21 cellular contexts compared by ENCODE assay signal in genomic region chr3:19342428-19342827, GRCh38.
A peak's percentile ranks its signal among the peaks of the same experiment; 100 is the strongest.
DNase-seq lines count a peak whose midpoint lies in the region; ATAC-seq and TF ChIP-seq lines count a peak whose summit lies in the region.
"Had no signal": no experiment of that assay in that cellular context is flagged by ENCODE, and none has a peak within 500 bp of the region (broad histone marks: within the 10 kb centered on the region; RNA-seq: fewer than 3 reads in every experiment).

No MANE protein-coding gene starts in this region.

- no peak overlapping the region for H3K4me3 ChIP-seq in OCI-LY7 (ENCODE audit: low read depth, low read length, poor library complexity, severe bottlenecking)
- no peak overlapping the region for H3K4me3 ChIP-seq in neural cell (ENCODE audit: low read length)
- H3K4me3 ChIP-seq: BLaER1 treated with 17β-estradiol and CSF1 and Interleukin-3, amounts not matched to agents 10 nM and 100 nM; GM23248; HAP-1; SK-N-MC had no signal

- TF ChIP-seq EP300 in neural cell (conservative IDR thresholded peaks at IDR 0.05; ENCODE audit: poor library complexity, severe bottlenecking): peak; percentile 52

- POLR2A ChIA-PET in OCI-LY7 (lab: Charles Lee): no interaction called here

- no peaks in the 10 kb centered on the region for H3F3A ChIP-seq in neural cell (ENCODE audit: insufficient read depth, low read length, poor library complexity, severe bottlenecking)

- peak; percentile 4 for DNase-seq in OCI-LY7 (ENCODE audit: low spot score)
- DNase-seq in GM13977 (ENCODE audit: low spot score): no peak
- DNase-seq in activated CD4-positive, alpha-beta T cell treated with anti-CD3 and anti-CD28 coated beads for 1 hour: no peak
- DNase-seq: CD8-positive, alpha-beta memory T cell; DMS53; GM23248; KG1; MV-4-11; NCI-H1436 treated with DMSO at 0.1 percent for 48 hours; NCI-H2029; NCI-H2171 treated with DMSO at 0.1 percent for 48 hours; NK-92 treated with Interleukin-12 subunit alpha and Interleukin-12 subunit beta, amount 100 ng/mL, for 24 hours; SHP77 had no signal

- H2AFZ ChIP-seq in OCI-LY7 (ENCODE audit: low read length): peak overlapping the region; percentile 68; the same call in 1 of the 2 replicates
- H2AFZ ChIP-seq in neural cell (ENCODE audit: low read depth, low read length): no peak overlapping the region
- H2AFZ ChIP-seq: GM23248 had no signal

- in situ Hi-C loops in GM13977 (cut with MboI; ENCODE audit: low pct_unique_long_range_greater_than_20kb, low sequenced_read_pairs, unreplicated experiment): loop anchor here (10.0 to 25.0 kb wide), 2 partner anchors 202 to 520 kb away; no protein-coding TSS in a partner anchor

- H3K36me3 ChIP-seq in OCI-LY7 (ENCODE audit: insufficient read depth, low read length): no peaks in the 10 kb centered on the region
- H3K36me3 ChIP-seq in neural cell (ENCODE audit: insufficient read depth, low read length): no peaks in the 10 kb centered on the region
- H3K36me3 ChIP-seq: BLaER1 treated with 17β-estradiol and CSF1 and Interleukin-3, amounts not matched to agents 10 nM and 100 nM; HAP-1 had no signal

- ATAC-seq in GM18858 (IDR thresholded peaks at IDR 0.05; ENCODE audit: unreplicated experiment) (peak; percentile 34), HG02870 (IDR thresholded peaks at IDR 0.05; ENCODE audit: unreplicated experiment) (peak; percentile 39), HG02571 (IDR thresholded peaks at IDR 0.05; ENCODE audit: unreplicated experiment) (no peak)
- ATAC-seq: HepG2 had no signal

- CTCF ChIA-PET in OCI-LY7 (lab: Charles Lee; ENCODE audit: unreplicated experiment): no interaction called here

- H3K9me2 ChIP-seq in OCI-LY7 (ENCODE audit: insufficient read depth, low read length): no peaks in the 10 kb centered on the region
- H3K9me2 ChIP-seq in neural cell (ENCODE audit: insufficient read depth, low read length): no peaks in the 10 kb centered on the region

- intact Hi-C loops in OCI-LY7 (cut with micrococcal nuclease; ENCODE audit: unreplicated experiment): loop anchor here (10.0 kb wide), 1 partner anchor 62 kb away; no protein-coding TSS in a partner anchor

- no peak for TF ChIP-seq RAD21 in neural cell (conservative IDR thresholded peaks at IDR 0.05)

- no TSS peak for BruUV-seq in OCI-LY7 (replicated peaks; lab: Mats Ljungman, UMichigan)

- H3K79me2 ChIP-seq in OCI-LY7 (ENCODE audit: insufficient read depth, low read depth, low read length): no peaks in the 10 kb centered on the region
- no peaks in the 10 kb centered on the region for H3K79me2 ChIP-seq in neural cell (replicated peaks; ENCODE audit: insufficient read depth, low read length)

- no peak overlapping the region for H3K27ac ChIP-seq in OCI-LY7 (ENCODE audit: low read depth, low read length, poor library complexity, severe bottlenecking)
- H3K27ac ChIP-seq in neural cell (ENCODE audit: low read length): no peak overlapping the region
- H3K27ac ChIP-seq: BLaER1 treated with 17β-estradiol and CSF1 and Interleukin-3, amounts not matched to agents 10 nM and 100 nM; GM23248; SK-N-MC had no signal

- no peaks in the 10 kb centered on the region for H3K27me3 ChIP-seq in neural cell (ENCODE audit: insufficient read depth, low read depth, low read length)
- H3K27me3 ChIP-seq: BLaER1 treated with 17β-estradiol and CSF1 and Interleukin-3, amounts not matched to agents 10 nM and 100 nM had no signal

- H3K4me2 ChIP-seq in OCI-LY7 (ENCODE audit: low read length) (no peak overlapping the region), neural cell (ENCODE audit: low read length) (no peak overlapping the region)
- H3K4me2 ChIP-seq: BLaER1 treated with 17β-estradiol and CSF1 and Interleukin-3, amounts not matched to agents 10 nM and 100 nM had no signal

- no peaks in the 10 kb centered on the region for H4K20me1 ChIP-seq in OCI-LY7 (ENCODE audit: insufficient read depth, low read length)
- H4K20me1 ChIP-seq in neural cell (ENCODE audit: insufficient read depth): no peaks in the 10 kb centered on the region
- H4K20me1 ChIP-seq: BLaER1 treated with 17β-estradiol and CSF1 and Interleukin-3, amounts not matched to agents 10 nM and 100 nM had no signal

- H3K4me1 ChIP-seq in OCI-LY7 (ENCODE audit: insufficient read depth, low read length, poor library complexity, severe bottlenecking): peaks cover 41% of the 10 kb centered on the region
- H3K4me1 ChIP-seq: BLaER1 treated with 17β-estradiol and CSF1 and Interleukin-3, amounts not matched to agents 10 nM and 100 nM had no signal

- no peak overlapping the region for H3K9ac ChIP-seq in neural cell (ENCODE audit: low read length)
- H3K9ac ChIP-seq: BLaER1 treated with 17β-estradiol and CSF1 and Interleukin-3, amounts not matched to agents 10 nM and 100 nM; GM23248 had no signal

- H3K9me3 ChIP-seq in OCI-LY7 (ENCODE audit: low read length) (no peaks in the 10 kb centered on the region), neural cell (ENCODE audit: low read length) (no peaks in the 10 kb centered on the region)
- H3K9me3 ChIP-seq: HAP-1 had no signal

- no peak for TF ChIP-seq CTCF in OCI-LY7 (conservative IDR thresholded peaks at IDR 0.05; ENCODE audit: low read length)
- TF ChIP-seq CTCF in neural cell (IDR thresholded peaks at IDR 0.05; ENCODE audit: poor library complexity, severe bottlenecking): no peak
- no peak for TF ChIP-seq CTCF in GM13977 (IDR thresholded peaks at IDR 0.05; ENCODE audit: extremely low read depth, insufficient read depth, missing control alignments)

TF ChIP-seq in neural cell, 6 proteins besides CTCF, POLR2A, EP300 and RAD21:
- TF ChIP-seq TAF1 (IDR thresholded peaks at IDR 0.05; ENCODE audit: low read depth) (no peak), MXI1 (conservative IDR thresholded peaks at IDR 0.05; ENCODE audit: poor library complexity, severe bottlenecking) (no peak), POLR2AphosphoS5 (IDR thresholded peaks at IDR 0.05) (no peak), SMC3 (conservative IDR thresholded peaks at IDR 0.05; ENCODE audit: poor library complexity) (no peak), EZH2 (IDR thresholded peaks at IDR 0.05; ENCODE audit: borderline replicate concordance, insufficient read depth, low read length, poor library complexity, severe bottlenecking) (no peak), REST (IDR thresholded peaks at IDR 0.05; ENCODE audit: borderline replicate concordance) (no peak)
